ENCODE assay signal across 16 cellular contexts in genomic region chr12:54134850-54135249, GRCh38. TPM values are rescaled to one million over a fixed set of nuclear protein-coding genes. Genes with fewer than 3 reads are reported as not detected.
A peak's percentile ranks its signal among the peaks of the same experiment; 100 is the strongest.
DNase-seq lines count a peak whose midpoint lies in the region; TF ChIP-seq lines count a peak whose summit lies in the region.
"Had no signal": no experiment of that assay in that cellular context is flagged by ENCODE, and none has a peak within 500 bp of the region (broad histone marks: within the 10 kb centered on the region; RNA-seq: fewer than 3 reads in every experiment).

No MANE protein-coding gene starts in this region.

- no peaks in the 10 kb centered on the region for H3K4me1 ChIP-seq in thyroid gland

- H3K36me3 ChIP-seq in kidney epithelial cell (ENCODE audit: control insufficient read depth, insufficient read depth, low read length): no peaks in the 10 kb centered on the region
- H3K36me3 ChIP-seq in thyroid gland: no peaks in the 10 kb centered on the region
- H3K36me3 ChIP-seq: brain microvascular endothelial cell had no signal

- 49 to 60% methylated on average over 7 of the region's 7 CpGs for WGBS in thyroid gland, 2 donors

- intact Hi-C loops in thyroid gland (cut with DNase I): no loop called here

- in situ Hi-C loops in ACHN (cut with HindIII; ENCODE audit: low pct_ligation_motif_present, low pct_unique_long_range_greater_than_20kb, low sequenced_read_pairs): no loop called here
- in situ Hi-C loops in GM13977 (cut with MboI; ENCODE audit: low pct_unique_long_range_greater_than_20kb, low sequenced_read_pairs, unreplicated experiment): no loop called here
- in situ Hi-C loops in SK-MEL-5 (cut with HindIII; ENCODE audit: low pct_unique_long_range_greater_than_20kb, low sequenced_read_pairs): no loop called here

- no peak overlapping the region for H3K27ac ChIP-seq in thyroid gland
- H3K27ac ChIP-seq: brain microvascular endothelial cell, KMS-11 had no signal

- H3K4me3 ChIP-seq in kidney epithelial cell (ENCODE audit: low read depth, low read length): no peak overlapping the region
- H3K4me3 ChIP-seq in thyroid gland (replicated peaks in 1 of 3): no peak overlapping the region

- DNase-seq in ACHN (peak; percentile 22), GM13977 (ENCODE audit: low spot score) (no peak), SK-MEL-5 (ENCODE audit: low read depth, low spot score) (peak; percentile 16), kidney epithelial cell (ENCODE audit: low read depth) (no peak), thyroid gland (no peak), superior temporal gyrus (ENCODE audit: extremely low spot score) (no peak), DMS 273 treated with DMSO at 0.1 percent for 48 hours (lab: John Stamatoyannopoulos, UW) (no peak), SHP77 treated with DMSO at 0.1 percent for 48 hours (lab: John Stamatoyannopoulos, UW) (no peak)
- DNase-seq: activated CD4-positive, CD25-positive, alpha-beta regulatory T cell; activated naive CD4-positive, alpha-beta T cell treated with Interleukin-2 at 50 U/mL for 16 hours; brain microvascular endothelial cell; DND-41; effector CD8-positive, alpha-beta T cell; foreskin melanocyte; NCI-H2081 had no signal

- peak; percentile 16 for TF ChIP-seq CTCF in GM13977 (IDR thresholded peaks at IDR 0.05; ENCODE audit: extremely low read depth, insufficient read depth, missing control alignments)
- TF ChIP-seq CTCF in kidney epithelial cell (IDR thresholded peaks at IDR 0.05; ENCODE audit: insufficient read depth, low read length, poor library complexity, severe bottlenecking): peak; percentile 7
- TF ChIP-seq CTCF in thyroid gland (IDR thresholded peaks at IDR 0.05): no peak

- H3K9me3 ChIP-seq in thyroid gland: no peaks in the 10 kb centered on the region

- H3K27me3 ChIP-seq in kidney epithelial cell (ENCODE audit: control insufficient read depth, insufficient read depth, low read length) (peaks cover 4% of the 10 kb centered on the region), thyroid gland (peaks cover 4% of the 10 kb centered on the region)

- TF ChIP-seq POLR2A in thyroid gland (IDR thresholded peaks at IDR 0.05): no peak

RNA-seq across cellular contexts. Expression of gene SMUG1, which starts 53.9 kb away (rescaled TPM):
- 74.3 and 87.8 TPM in 2 replicates for total RNA-seq in SK-MEL-5 (2014; rRNA removed; shearing (Covaris generic))
- 74.1 and 84.9 TPM in 2 replicates for polyA plus RNA-seq in SK-MEL-5 (2015; cell fraction: cytosol; rRNA removed)
- polyA plus RNA-seq in SK-MEL-5 (2015; cell fraction: nucleus; rRNA removed): 102 and 203 TPM in 2 replicates
- total RNA-seq in kidney epithelial cell: 66.5 and 67.1 TPM in 2 replicates
- total RNA-seq in thyroid gland: 10 to 100 TPM; 33.6 to 44.2 (median 39.7) TPM

Comparison
In these comparisons a context has a peak if more than half of its experiments do, and no peak if none do; other contexts are left out.
1. DNase-seq: peak in ACHN (single experiment) and SK-MEL-5 (single experiment); none in GM13977 (single experiment), kidney epithelial cell (single experiment), thyroid gland (0 of 2), superior temporal gyrus (single experiment), DMS 273 treated with DMSO at 0.1 percent for 48 hours (single experiment) and SHP77 treated with DMSO at 0.1 percent for 48 hours (single experiment).
2. CTCF ChIP-seq: peak in GM13977 (single experiment) and kidney epithelial cell (single experiment); none in thyroid gland (0 of 6).